Comparison of ENCODE assay signal across 13 cellular contexts in genomic region chr19:4641132-4641531, GRCh38. TPM values are rescaled to one million over a fixed set of nuclear protein-coding genes. Genes with fewer than 3 reads are reported as not detected.
A peak's percentile ranks its signal among the peaks of the same experiment; 100 is the strongest.
DNase-seq lines count a peak whose midpoint lies in the region; ATAC-seq and TF ChIP-seq lines count a peak whose summit lies in the region.
"Had no signal": no experiment of that assay in that cellular context is flagged by ENCODE, and none has a peak within 500 bp of the region (broad histone marks: within the 10 kb centered on the region; RNA-seq: fewer than 3 reads in every experiment).

No MANE protein-coding gene starts in this region.

- H3K4me3 ChIP-seq in BLaER1 (no peak overlapping the region; the same call in 1 of the 2 replicates), DND-41 (ENCODE audit: low read depth in 1 of 2, low read length in 2 of 2) (no peak overlapping the region)

- peak overlapping the region; percentile 25 for H3K27ac Mint-ChIP-seq in dendritic cell treated with granulocyte-macrophage colony-stimulating factor and Interleukin-4, amounts not matched to agents 40 ng/mL and 50 ng/mL, for 4 days
- peak overlapping the region in 5 of 10 donors; percentile 34 to 83 (median 66) for H3K27ac Mint-ChIP-seq in naive thymus-derived CD8-positive, alpha-beta T cell
- H3K27ac Mint-ChIP-seq: brain had no signal

- H3K4me2 ChIP-seq in BLaER1 (peak overlapping the region; percentile 97), DND-41 (ENCODE audit: insufficient read depth, low read length) (0 out of 2 replicates have a peak overlapping the region, but pooled peaks have one; percentile 100)

- H3K9me3 Mint-ChIP-seq in dendritic cell treated with granulocyte-macrophage colony-stimulating factor and Interleukin-4, amounts not matched to agents 40 ng/mL and 50 ng/mL, for 4 days: no peaks in the 10 kb centered on the region
- H3K9me3 Mint-ChIP-seq in naive thymus-derived CD8-positive, alpha-beta T cell: no peaks in the 10 kb centered on the region
- H3K9me3 Mint-ChIP-seq: brain had no signal

- peaks cover 42% of the 10 kb centered on the region for H3K4me1 Mint-ChIP-seq in dendritic cell treated with granulocyte-macrophage colony-stimulating factor and Interleukin-4, amounts not matched to agents 40 ng/mL and 50 ng/mL, for 4 days (ENCODE audit: low read depth)
- peaks cover 19 to 46% (median 36%) of the 10 kb centered on the region in 4 donors for H3K4me1 Mint-ChIP-seq in naive thymus-derived CD8-positive, alpha-beta T cell

- H4K20me1 ChIP-seq in BLaER1 (no peaks in the 10 kb centered on the region), DND-41 (ENCODE audit: insufficient read depth, low read length) (no peaks in the 10 kb centered on the region)

- peak overlapping the region; percentile 83; the same call in 1 of the 2 replicates for H3K27ac ChIP-seq in BLaER1
- H3K27ac ChIP-seq in DND-41 (ENCODE audit: low read length): no peak overlapping the region

- H3K9me3 ChIP-seq in BLaER1 (no peaks in the 10 kb centered on the region), DND-41 (ENCODE audit: insufficient read depth, low read length, severe bottlenecking) (no peaks in the 10 kb centered on the region)

- H3K4me1 ChIP-seq in BLaER1: peaks cover 71% of the 10 kb centered on the region
- H3K4me1 ChIP-seq in DND-41 (ENCODE audit: insufficient read depth, low read length): peaks cover 35% of the 10 kb centered on the region

- DNase-seq in DND-41 (no peak), NCI-H1092 (lab: John Stamatoyannopoulos, UW) (no peak), DMS153 treated with DMSO at 0.1 percent for 48 hours (lab: John Stamatoyannopoulos, UW; ENCODE audit: unreplicated experiment) (no peak), HuH-7.5 (ENCODE audit: low spot score) (no peak)
- no peak for DNase-seq in naive thymus-derived CD8-positive, alpha-beta T cell
- DNase-seq: hippocampal formation, NCI-H1436 treated with DMSO at 0.1 percent for 48 hours, NCI-H524, retina had no signal

- H3K9ac ChIP-seq in BLaER1: peak overlapping the region; percentile 84; the same call in 1 of the 2 replicates
- peak overlapping the region; percentile 71; the same call in 1 of the 2 replicates for H3K9ac ChIP-seq in DND-41 (ENCODE audit: low read depth, low read length)

- no peak for ATAC-seq in DND-41 (ENCODE audit: insufficient read depth, low read depth)
- ATAC-seq in naive thymus-derived CD8-positive, alpha-beta T cell: no peak
- no peak for ATAC-seq in activated CD4-positive, CD25-positive, alpha-beta regulatory T cell treated with anti-CD3 and anti-CD28 coated beads, Interleukin-2, amount 50 U/mL, for 24 hours

- TF ChIP-seq CTCF in DND-41 (IDR thresholded peaks at IDR 0.05; ENCODE audit: borderline replicate concordance, extremely low read depth, low read length, poor library complexity, severe bottlenecking): no peak

- H3K36me3 Mint-ChIP-seq in dendritic cell treated with granulocyte-macrophage colony-stimulating factor and Interleukin-4, amounts not matched to agents 40 ng/mL and 50 ng/mL, for 4 days (ENCODE audit: low read depth): peaks cover 29% of the 10 kb centered on the region
- peaks cover 0 to 6% (median 0%) of the 10 kb centered on the region in 3 donors for H3K36me3 Mint-ChIP-seq in naive thymus-derived CD8-positive, alpha-beta T cell
- H3K36me3 Mint-ChIP-seq: brain had no signal

- intact Hi-C loops in dendritic cell treated with granulocyte-macrophage colony-stimulating factor and Interleukin-4, amounts not matched to agents 40 ng/mL and 50 ng/mL, for 4 days (cut with micrococcal nuclease): no loop called here

- POLR2A ChIA-PET in naive thymus-derived CD8-positive, alpha-beta T cell (lab: Charles Lee): interaction anchor here (1.9 kb wide), 1 partner anchor 84 kb away, joined by 5 read pairs; no protein-coding TSS in a partner anchor

- peak overlapping the region; percentile 23 for H3K4me3 Mint-ChIP-seq in dendritic cell treated with granulocyte-macrophage colony-stimulating factor and Interleukin-4, amounts not matched to agents 40 ng/mL and 50 ng/mL, for 4 days
- peak overlapping the region; percentile 33 to 99 (median 59) for H3K4me3 Mint-ChIP-seq in naive thymus-derived CD8-positive, alpha-beta T cell

- H2AFZ ChIP-seq in DND-41 (ENCODE audit: low read depth, low read length): no peak overlapping the region

- H3K79me2 ChIP-seq in DND-41 (ENCODE audit: insufficient read depth, low read length): 0 out of 2 replicates have a peak, but pooled peaks cover 6% of the 10 kb centered on the region

- H3K36me3 ChIP-seq in BLaER1 (peaks cover 24% of the 10 kb centered on the region), DND-41 (ENCODE audit: insufficient read depth, low read length) (no peaks in the 10 kb centered on the region)

- H3K27me3 ChIP-seq in BLaER1: no peaks in the 10 kb centered on the region
- H3K27me3 ChIP-seq in DND-41 (ENCODE audit: insufficient read depth, low read length, poor library complexity): no peaks in the 10 kb centered on the region

- no peaks in the 10 kb centered on the region for H3K27me3 Mint-ChIP-seq in dendritic cell treated with granulocyte-macrophage colony-stimulating factor and Interleukin-4, amounts not matched to agents 40 ng/mL and 50 ng/mL, for 4 days
- no peaks in the 10 kb centered on the region for H3K27me3 Mint-ChIP-seq in naive thymus-derived CD8-positive, alpha-beta T cell
- H3K27me3 Mint-ChIP-seq: brain had no signal

RNA-seq across cellular contexts. Expression of gene TNFAIP8L1, which starts 1.8 kb away (rescaled TPM):
- total RNA-seq in naive thymus-derived CD8-positive, alpha-beta T cell: 10 to 100 TPM; 19.1 to 20.7 TPM
- 10 to 100 TPM in 2 of 3 donors, 1 to 10 TPM in 1; 5.6 to 16.5 (median 10.3) TPM for polyA plus RNA-seq in naive thymus-derived CD8-positive, alpha-beta T cell

RNA-seq across cellular contexts. Expression of gene MYDGF, which starts 29.0 kb away (rescaled TPM):
- total RNA-seq in naive thymus-derived CD8-positive, alpha-beta T cell: 10 to 100 TPM; 24.9 to 25.8 TPM
- 100 to 1,000 TPM; 103 to 114 (median 114) TPM for polyA plus RNA-seq in naive thymus-derived CD8-positive, alpha-beta T cell
